Comparison of ENCODE assay signal across 13 cellular contexts in the genomic region with DNA sequence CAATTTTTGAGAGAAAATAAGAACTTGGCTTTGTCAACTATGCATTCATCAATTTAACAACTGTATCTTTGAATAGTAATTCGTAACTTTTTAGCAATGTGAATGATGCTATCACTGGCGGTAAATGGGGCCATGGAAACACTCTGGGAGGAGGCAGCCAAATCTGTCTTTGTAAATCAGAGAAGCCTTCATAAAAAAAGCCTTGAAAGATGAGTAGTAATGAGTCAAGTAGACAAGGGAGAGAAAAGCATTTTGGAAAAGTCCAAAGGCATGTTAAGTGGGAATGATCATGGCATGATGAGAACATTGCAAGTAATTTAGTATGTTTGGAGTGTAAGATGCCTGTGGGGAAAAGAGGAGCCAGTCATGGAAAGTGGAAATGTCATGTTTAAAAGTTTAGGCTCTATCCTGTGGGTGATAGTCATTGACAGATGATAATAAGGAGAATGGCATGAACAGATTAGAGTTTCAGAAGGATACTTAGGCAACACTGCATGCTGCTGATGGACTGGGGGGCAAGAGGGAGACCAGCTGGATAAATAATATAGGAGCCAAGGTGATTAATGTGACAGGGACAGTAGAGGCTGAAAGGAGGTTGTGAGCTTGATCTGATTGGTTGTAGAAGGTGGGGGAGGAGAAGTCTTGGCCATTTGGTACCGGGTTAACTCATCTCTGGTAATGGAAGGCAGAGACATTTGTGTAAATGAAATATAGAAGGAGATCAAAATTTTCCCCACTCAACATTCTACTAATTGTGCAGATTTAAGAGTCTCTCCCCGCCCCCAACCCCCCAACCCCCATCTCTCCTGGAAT. TPM values are rescaled to one million over a fixed set of nuclear protein-coding genes. Genes with fewer than 3 reads are reported as not detected.
DNase-seq lines count a peak whose midpoint lies in the region; ATAC-seq, FAIRE-seq and TF ChIP-seq lines count a peak whose summit lies in the region.
"Had no signal": no experiment of that assay in that cellular context is flagged by ENCODE, and none has a peak within 500 bp of the region (broad histone marks: within the 10 kb centered on the region; RNA-seq: fewer than 3 reads in every experiment).

No MANE protein-coding gene starts in this region.

- no peaks in the 10 kb centered on the region for H3K9me3 Mint-ChIP-seq in mesothelial cell of epicardium
- H3K9me3 Mint-ChIP-seq: CD4-positive, alpha-beta T cell had no signal

- H3K4me3 Mint-ChIP-seq in mesothelial cell of epicardium, result no peak overlapping the region
- H3K4me3 Mint-ChIP-seq: CD4-positive, alpha-beta T cell had no signal

- peaks cover 26% of the 10 kb centered on the region for H3K4me1 Mint-ChIP-seq in mesothelial cell of epicardium

- no peaks in the 10 kb centered on the region for H3K27me3 Mint-ChIP-seq in mesothelial cell of epicardium (ENCODE audit: low read depth)
- H3K27me3 Mint-ChIP-seq: CD4-positive, alpha-beta T cell had no signal

- H3K36me3 Mint-ChIP-seq in mesothelial cell of epicardium, result no peaks in the 10 kb centered on the region

- no peak overlapping the region for H3K27ac Mint-ChIP-seq in mesothelial cell of epicardium
- H3K27ac Mint-ChIP-seq: CD4-positive, alpha-beta T cell had no signal

- peak; percentile 25 for DNase-seq in AG08395 (ENCODE audit: low spot score)
- DNase-seq in left kidney (ENCODE audit: low read depth, low spot score), result peak; percentile 45
- no peak for DNase-seq in NCI-H446 (lab: John Stamatoyannopoulos, UW)
- no peak for DNase-seq in mesothelial cell of epicardium (ENCODE audit: low spot score in 2 of 2, unreplicated experiment in 2 of 2)
- DNase-seq: CD4-positive, alpha-beta T cell; esophagus squamous epithelium; KG1; kidney; NCI-H226 had no signal

- peak; percentile 88 for FAIRE-seq in TTC549 (lab: Jason Lieb, UNC)
- FAIRE-seq: kidney had no signal

- ATAC-seq in GM18909 (IDR thresholded peaks at IDR 0.05; ENCODE audit: poor library complexity, unreplicated experiment) (peak; percentile 17), HG02870 (IDR thresholded peaks at IDR 0.05; ENCODE audit: unreplicated experiment) (no peak), HG02981 (IDR thresholded peaks at IDR 0.05; ENCODE audit: unreplicated experiment) (no peak)

- TF ChIP-seq CTCF in mesothelial cell of epicardium (IDR thresholded peaks at IDR 0.05; ENCODE audit: unreplicated experiment), result no peak

RNA-seq across cellular contexts. Expression of gene SPRY1, which starts 16.3 kb away (rescaled TPM):
- total RNA-seq in mesothelial cell of epicardium, result 39.1 to 42.0 TPM (median 41.8 TPM) in 3 replicates

Comparison
In these comparisons a context has a peak if more than half of its experiments do, and no peak if none do; other contexts are left out.
1. DNase-seq: peak in AG08395 (single experiment) and left kidney (single experiment); none in NCI-H446 (0 of 2) and mesothelial cell of epicardium (0 of 2).